22 cellular contexts compared by ENCODE assay signal in genomic region chr11:83306385-83307080, GRCh38. TPM values are rescaled to one million over a fixed set of nuclear protein-coding genes. Genes with fewer than 3 reads are reported as not detected.
DNase-seq lines count a peak whose midpoint lies in the region; ATAC-seq and TF ChIP-seq lines count a peak whose summit lies in the region.
"Had no signal": no experiment of that assay in that cellular context is flagged by ENCODE, and none has a peak within 500 bp of the region (broad histone marks: within the 10 kb centered on the region; RNA-seq: fewer than 3 reads in every experiment).

No MANE protein-coding gene starts in this region.

- no peak overlapping the region for H2AK5ac ChIP-seq in H9 (ENCODE audit: insufficient read length, low read length)

- no peaks in the 10 kb centered on the region for H3K36me3 ChIP-seq in endodermal cell (ENCODE audit: control insufficient read depth, insufficient read depth, low read length)
- H3K36me3 ChIP-seq in mammary epithelial cell (ENCODE audit: insufficient read depth, low read length): no peaks in the 10 kb centered on the region
- H3K36me3 ChIP-seq: BLaER1 had no signal

- no peak overlapping the region for H3K56ac ChIP-seq in H9 (ENCODE audit: insufficient read length, low read depth, low read length)

- H3K9me3 ChIP-seq in H9 (ENCODE audit: control insufficient read depth, low read depth, low read length): no peaks in the 10 kb centered on the region
- H3K9me3 ChIP-seq in endodermal cell (ENCODE audit: control insufficient read depth, low read length): peaks cover 21% of the 10 kb centered on the region
- H3K9me3 ChIP-seq in mammary epithelial cell (replicated peaks; ENCODE audit: insufficient read depth, low read length): no peaks in the 10 kb centered on the region
- H3K9me3 ChIP-seq: SK-N-SH had no signal

- no peak overlapping the region for H3T11ph ChIP-seq in H9 (ENCODE audit: low read length)

- intact Hi-C loops in mammary epithelial cell (cut with micrococcal nuclease): no loop called here

- no peak overlapping the region for H3K27ac Mint-ChIP-seq in H9
- no peak overlapping the region for H3K27ac Mint-ChIP-seq in endodermal cell
- H3K27ac Mint-ChIP-seq in osteocyte (ENCODE audit: unreplicated experiment): no peak overlapping the region
- H3K27ac Mint-ChIP-seq: CD4-positive, alpha-beta T cell; IgD-negative memory B cell had no signal

- no peak for DNase-seq in H9
- peak; percentile 52 for DNase-seq in SK-N-DZ (ENCODE audit: low spot score)
- DNase-seq in endodermal cell: no peak
- DNase-seq in pons (ENCODE audit: low spot score): peak; percentile 40
- no peak for DNase-seq in osteocyte (ENCODE audit: extremely low spot score, unreplicated experiment)
- DNase-seq in mammary epithelial cell: no peak
- DNase-seq: CD4-positive, alpha-beta T cell; COR-L47; DMS79; GM23248; Karpas-422; NCI-H1417 treated with DMSO at 0.1 percent for 48 hours; NCI-H187; NCI-H510A; NCI-H748 treated with DMSO at 0.1 percent for 48 hours; Right ventricle myocardium superior; SK-N-SH had no signal

- H3K4me1 ChIP-seq in H9 (ENCODE audit: insufficient read depth, low read length) (no peaks in the 10 kb centered on the region), endodermal cell (ENCODE audit: control insufficient read depth, insufficient read depth, low read length) (no peaks in the 10 kb centered on the region), mammary epithelial cell (ENCODE audit: insufficient read depth, low read length) (no peaks in the 10 kb centered on the region)
- H3K4me1 ChIP-seq: BLaER1 had no signal

- H3K23me2 ChIP-seq in H9 (ENCODE audit: insufficient read length, low read depth, low read length, poor library complexity, severe bottlenecking): no peaks in the 10 kb centered on the region

- H3K9ac ChIP-seq in H9 (ENCODE audit: extremely low read depth, insufficient read length, low read length) (no peak overlapping the region), endodermal cell (ENCODE audit: extremely low read depth, low read length, poor library complexity, severe bottlenecking) (no peak overlapping the region), mammary epithelial cell (ENCODE audit: insufficient read depth, low read length) (no peak overlapping the region)
- H3K9ac ChIP-seq: BLaER1, GM23248, SK-N-SH had no signal

- no peak overlapping the region for H3K18ac ChIP-seq in H9 (ENCODE audit: insufficient read length, low read depth, low read length)

- H3K4ac ChIP-seq in H9 (ENCODE audit: low read depth, low read length): no peak overlapping the region

- H4K20me1 ChIP-seq in H9 (ENCODE audit: control insufficient read depth, insufficient read depth, insufficient read length) (no peaks in the 10 kb centered on the region), mammary epithelial cell (ENCODE audit: insufficient read depth, low read length) (no peaks in the 10 kb centered on the region)
- H4K20me1 ChIP-seq: BLaER1 had no signal

- no peak overlapping the region for H3K4me3 Mint-ChIP-seq in H9
- no peak overlapping the region for H3K4me3 Mint-ChIP-seq in endodermal cell
- H3K4me3 Mint-ChIP-seq in osteocyte (ENCODE audit: unreplicated experiment): no peak overlapping the region
- H3K4me3 Mint-ChIP-seq: CD4-positive, alpha-beta T cell; IgD-negative memory B cell had no signal

- H2BK15ac ChIP-seq in H9 (ENCODE audit: low read depth, low read length): no peak overlapping the region

- CTCF ChIA-PET in mammary epithelial cell (lab: Charles Lee; ENCODE audit: low non-redundant PET): no interaction called here

- H3K36me3 Mint-ChIP-seq in H9 (ENCODE audit: insufficient read depth in 1 of 3, low read depth in 3 of 3) (no peaks in the 10 kb centered on the region), endodermal cell (ENCODE audit: low read depth) (no peaks in the 10 kb centered on the region), osteocyte (ENCODE audit: unreplicated experiment) (no peaks in the 10 kb centered on the region)
- H3K36me3 Mint-ChIP-seq: IgD-negative memory B cell had no signal

- WGBS in H9 (ENCODE audit: extremely low coverage, insufficient read length, low lambda C conversion rate): no CpG with 5 or more reads among the region's 3 CpGs
- 88 to 100% methylated on average over 2 to 3 of the region's 3 CpGs for WGBS in endodermal cell (ENCODE audit: insufficient coverage in 1 of 2, insufficient read length in 1 of 2), 2 experiments
- WGBS in mammary epithelial cell (ENCODE audit: low coverage, missing lambda C conversion rate): 30% methylated on average over 3 of the region's 3 CpGs

- H4K8ac ChIP-seq in H9 (replicated peaks; ENCODE audit: insufficient read length, low read depth, low read length): no peak overlapping the region

- H2BK5ac ChIP-seq in H9 (ENCODE audit: insufficient read length, low read length): no peak overlapping the region

- ATAC-seq in HG03196 (IDR thresholded peaks at IDR 0.05; ENCODE audit: unreplicated experiment) (no peak), GM19395 (IDR thresholded peaks at IDR 0.05; ENCODE audit: unreplicated experiment) (no peak)
- ATAC-seq: HCT116 had no signal

- no peak overlapping the region for H4K5ac ChIP-seq in H9 (ENCODE audit: insufficient read length, low read depth, low read length)

- in situ Hi-C loops in mammary epithelial cell (cut with MboI; ENCODE audit: low sequenced_read_pairs in 2 of 2): loop anchor here in 1 of 2 donors (25.0 kb wide), 1 partner anchor 506 kb away; no protein-coding TSS in a partner anchor

- TF ChIP-seq CTCF in H9 (conservative IDR thresholded peaks at IDR 0.05) (peak; percentile 49; the same call in 2 of the 3 replicates), endodermal cell (conservative IDR thresholded peaks at IDR 0.05) (peak; percentile 62), osteocyte (IDR thresholded peaks at IDR 0.05) (no peak), mammary epithelial cell (conservative IDR thresholded peaks at IDR 0.05 in 1 of 2, IDR thresholded peaks at IDR 0.05 in 1 of 2; ENCODE audit: extremely low read depth in 1 of 2, insufficient read depth in 1 of 2, low read depth in 1 of 2, low read length in 2 of 2) (peak in 1 of 2 donors; percentile 8)

- H3K14ac ChIP-seq in H9 (ENCODE audit: insufficient read depth, low read length): no peak overlapping the region

- no peak overlapping the region for H2AFZ ChIP-seq in H9 (ENCODE audit: low read length)
- no peak overlapping the region for H2AFZ ChIP-seq in mammary epithelial cell (ENCODE audit: low read depth, low read length)
- H2AFZ ChIP-seq: GM23248 had no signal

- H3K9me3 Mint-ChIP-seq in H9 (no peaks in the 10 kb centered on the region), endodermal cell (peaks cover 13% of the 10 kb centered on the region), osteocyte (ENCODE audit: unreplicated experiment) (no peaks in the 10 kb centered on the region)
- H3K9me3 Mint-ChIP-seq: CD4-positive, alpha-beta T cell; IgD-negative memory B cell had no signal

- H2BK12ac ChIP-seq in H9 (ENCODE audit: insufficient read length, low read depth, low read length): no peak overlapping the region

- dilution Hi-C loops in mammary epithelial cell (cut with HindIII; ENCODE audit: low sequenced_read_pairs): no loop called here

- BruUV-seq in mammary epithelial cell (replicated peaks; lab: Mats Ljungman, UMichigan): no TSS peak

- H3K4me2 ChIP-seq in H9 (ENCODE audit: insufficient read depth, insufficient read length, low read length) (no peak overlapping the region), mammary epithelial cell (ENCODE audit: insufficient read depth, low read depth, low read length) (no peak overlapping the region)
- H3K4me2 ChIP-seq: BLaER1, SK-N-SH had no signal

- no peak overlapping the region for H2BK20ac ChIP-seq in H9 (ENCODE audit: low read depth, low read length, poor library complexity, severe bottlenecking)

- H3K27me3 ChIP-seq in H9 (ENCODE audit: insufficient read depth, low read length) (no peaks in the 10 kb centered on the region; the same call in 1 of the 2 replicates), endodermal cell (ENCODE audit: control insufficient read depth, insufficient read depth, low read length, poor library complexity, severe bottlenecking) (no peaks in the 10 kb centered on the region), mammary epithelial cell (ENCODE audit: insufficient read depth, low read length) (no peaks in the 10 kb centered on the region)
- H3K27me3 ChIP-seq: BLaER1 had no signal

- H3K4me1 Mint-ChIP-seq in H9 (no peaks in the 10 kb centered on the region), endodermal cell (peaks cover 9% of the 10 kb centered on the region), osteocyte (ENCODE audit: unreplicated experiment) (no peaks in the 10 kb centered on the region)
- H3K4me1 Mint-ChIP-seq: IgD-negative memory B cell had no signal

- H3K27me3 Mint-ChIP-seq in H9 (ENCODE audit: low read depth) (peaks cover 2% of the 10 kb centered on the region; the same call in 1 of the 2 replicates), endodermal cell (ENCODE audit: insufficient read depth) (no peaks in the 10 kb centered on the region), osteocyte (ENCODE audit: unreplicated experiment) (peaks cover 29% of the 10 kb centered on the region)

- H3K4me3 ChIP-seq in endodermal cell (ENCODE audit: low read length) (no peak overlapping the region), mammary epithelial cell (replicated peaks in 1 of 3; ENCODE audit: insufficient read depth in 1 of 3, low read depth in 2 of 3, low read length in 3 of 3) (no peak overlapping the region)
- H3K4me3 ChIP-seq: BLaER1, GM23248 had no signal

- no peak overlapping the region for H4K91ac ChIP-seq in H9 (ENCODE audit: insufficient read length, low read depth, low read length)

- H3K23ac ChIP-seq in H9 (ENCODE audit: insufficient read length, low read depth, low read length): no peak overlapping the region

- no peak overlapping the region for H2BK120ac ChIP-seq in H9 (ENCODE audit: low read depth, low read length, poor library complexity, severe bottlenecking)

- H3K27ac ChIP-seq in H9 (ENCODE audit: insufficient read length, low read depth, low read length) (no peak overlapping the region), endodermal cell (ENCODE audit: low read depth, low read length) (no peak overlapping the region), mammary epithelial cell (ENCODE audit: insufficient read depth, low read depth, low read length) (no peak overlapping the region)
- H3K27ac ChIP-seq: BLaER1, GM23248 had no signal

- H3K79me1 ChIP-seq in H9 (ENCODE audit: insufficient read depth, low read depth, low read length, poor library complexity, severe bottlenecking): no peaks in the 10 kb centered on the region

- H3K79me2 ChIP-seq in H9 (ENCODE audit: insufficient read depth, low read length): no peaks in the 10 kb centered on the region
- no peaks in the 10 kb centered on the region for H3K79me2 ChIP-seq in mammary epithelial cell (ENCODE audit: insufficient read depth, low read length)

RNA-seq across cellular contexts. Expression of gene CCDC90B, which starts 20.4 kb away (rescaled TPM):
- total RNA-seq in H9 (2021): 35.9 and 43.3 TPM in 2 replicates
- polyA plus RNA-seq in SK-N-DZ (2014; cell fraction: cytosol; rRNA removed): 65.7 and 70.4 TPM in 2 replicates
- polyA plus RNA-seq in SK-N-DZ (2014; cell fraction: nucleus; rRNA removed): 56.2 and 56.6 TPM in 2 replicates
- total RNA-seq in endodermal cell: 100 to 1,000 TPM in 1 of 2 donors, 10 to 100 TPM in 1; 64.2 to 105 TPM
- 83.0 TPM for polyA plus RNA-seq in endodermal cell (2013, experiment 1 of 2)
- 94.9 TPM for polyA plus RNA-seq in endodermal cell (2013, experiment 2 of 2)
- 33.3 and 42.4 TPM in 2 replicates for total RNA-seq in osteocyte
- total RNA-seq in mammary epithelial cell: 10 to 100 TPM; 45.3 to 56.3 TPM
- polyA plus RNA-seq in mammary epithelial cell: 30.1 TPM
- 21.9 TPM for polyA minus RNA-seq in mammary epithelial cell

Comparison
In these comparisons a context has a peak if more than half of its experiments do, and no peak if none do; other contexts are left out.
1. DNase-seq: peak in SK-N-DZ (single experiment) and pons (single experiment); none in H9 (single experiment), endodermal cell (single experiment), osteocyte (single experiment) and mammary epithelial cell (single experiment).